3 cellular contexts compared by ENCODE assay signal in the genomic region with DNA sequence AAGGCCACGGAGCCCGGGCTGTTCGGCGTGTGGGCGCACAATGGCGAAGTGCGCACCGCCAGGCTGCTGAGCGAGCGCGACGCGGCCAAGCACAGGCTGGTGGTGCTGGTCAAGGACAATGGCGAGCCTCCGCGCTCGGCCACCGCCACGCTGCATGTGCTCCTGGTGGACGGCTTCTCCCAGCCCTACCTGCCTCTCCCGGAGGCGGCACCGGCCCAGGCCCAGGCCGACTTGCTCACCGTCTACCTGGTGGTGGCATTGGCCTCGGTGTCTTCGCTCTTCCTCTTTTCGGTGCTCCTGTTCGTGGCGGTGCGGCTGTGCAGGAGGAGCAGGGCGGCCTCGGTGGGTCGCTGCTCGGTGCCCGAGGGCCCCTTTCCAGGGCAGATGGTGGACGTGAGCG. TPM values are rescaled to one million over a fixed set of nuclear protein-coding genes. Genes with fewer than 3 reads are reported as not detected.
"Had no signal": no experiment of that assay in that cellular context is flagged by ENCODE, and none has a peak within 500 bp of the region (broad histone marks: within the 10 kb centered on the region; RNA-seq: fewer than 3 reads in every experiment).

No MANE protein-coding gene starts in this region.

RNA-seq across cellular contexts. Expression of gene PCDHB3, which starts 2.2 kb away (rescaled TPM):
- total RNA-seq: naive thymus-derived CD8-positive, alpha-beta T cell; natural killer cell; natural killer cell treated with Interleukin-12 subunit alpha and Interleukin-12 subunit beta and Interleukin-15 and Interleukin-18, amount 100 ng/mL, for 72 hours had no signal
- polyA plus RNA-seq: naive thymus-derived CD8-positive, alpha-beta T cell had no signal

RNA-seq across cellular contexts. Expression of gene PCDHB2, which starts 8.1 kb away (rescaled TPM):
- total RNA-seq: naive thymus-derived CD8-positive, alpha-beta T cell; natural killer cell; natural killer cell treated with Interleukin-12 subunit alpha and Interleukin-12 subunit beta and Interleukin-15 and Interleukin-18, amount 100 ng/mL, for 72 hours had no signal

RNA-seq across cellular contexts. Expression of gene PCDHB4, which starts 19.1 kb away (rescaled TPM):
- total RNA-seq: naive thymus-derived CD8-positive, alpha-beta T cell; natural killer cell; natural killer cell treated with Interleukin-12 subunit alpha and Interleukin-12 subunit beta and Interleukin-15 and Interleukin-18, amount 100 ng/mL, for 72 hours had no signal
- polyA plus RNA-seq: naive thymus-derived CD8-positive, alpha-beta T cell had no signal

RNA-seq across cellular contexts. Expression of gene PCDHB5, which starts 32.5 kb away (rescaled TPM):
- total RNA-seq: natural killer cell; natural killer cell treated with Interleukin-12 subunit alpha and Interleukin-12 subunit beta and Interleukin-15 and Interleukin-18, amount 100 ng/mL, for 72 hours had no signal
- polyA plus RNA-seq: naive thymus-derived CD8-positive, alpha-beta T cell had no signal

RNA-seq across cellular contexts. Expression of gene PCDHB6, which starts 47.4 kb away (rescaled TPM):
- total RNA-seq: naive thymus-derived CD8-positive, alpha-beta T cell; natural killer cell; natural killer cell treated with Interleukin-12 subunit alpha and Interleukin-12 subunit beta and Interleukin-15 and Interleukin-18, amount 100 ng/mL, for 72 hours had no signal
- polyA plus RNA-seq: naive thymus-derived CD8-positive, alpha-beta T cell had no signal
